10 cellular contexts compared by ENCODE assay signal in the genomic region with DNA sequence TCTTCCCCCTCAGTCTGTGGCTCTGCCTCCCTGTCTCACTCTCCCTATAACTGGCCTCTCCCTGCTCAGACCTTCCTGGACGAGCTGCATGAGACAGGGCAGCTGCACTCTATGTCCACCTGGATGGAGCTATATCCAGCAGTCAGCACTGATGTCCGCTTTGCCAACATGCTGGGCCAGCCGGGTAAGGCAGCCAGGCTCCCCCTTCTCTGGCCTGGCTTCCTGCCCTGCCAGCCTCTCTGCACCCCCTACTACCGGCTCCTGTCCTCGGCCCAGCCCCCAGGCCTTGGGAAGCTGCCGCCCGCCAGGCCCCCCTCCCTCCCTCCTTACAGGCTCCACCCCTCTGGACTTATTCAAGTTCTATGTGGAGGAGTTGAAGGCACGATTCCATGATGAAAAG. TPM values are rescaled to one million over a fixed set of nuclear protein-coding genes. Genes with fewer than 3 reads are reported as not detected.
DNase-seq lines count a peak whose midpoint lies in the region; ATAC-seq and TF ChIP-seq lines count a peak whose summit lies in the region.
"Had no signal": no experiment of that assay in that cellular context is flagged by ENCODE, and none has a peak within 500 bp of the region (broad histone marks: within the 10 kb centered on the region; RNA-seq: fewer than 3 reads in every experiment).

No MANE protein-coding gene starts in this region.

- H3K4me1 Mint-ChIP-seq in activated naive CD8-positive, alpha-beta T cell treated with anti-CD3 and anti-CD28 coated beads, Interleukin-2, amount 10 ng/mL, durations not matched to agents 7 days and 5 days, result peaks cover 19% of the 10 kb centered on the region
- peaks cover 13% of the 10 kb centered on the region for H3K4me1 Mint-ChIP-seq in activated naive CD8-positive, alpha-beta T cell treated with anti-CD3 and anti-CD28 coated beads, Interleukin-2, amount 50 U/mL, for 24 hours
- peaks cover 21% of the 10 kb centered on the region for H3K4me1 Mint-ChIP-seq in central memory CD8-positive, alpha-beta T cell

- H3K27ac Mint-ChIP-seq in activated naive CD8-positive, alpha-beta T cell treated with anti-CD3 and anti-CD28 coated beads, Interleukin-2, amount 10 ng/mL, durations not matched to agents 7 days and 5 days, result peak overlapping the region; percentile 42
- H3K27ac Mint-ChIP-seq in activated naive CD8-positive, alpha-beta T cell treated with anti-CD3 and anti-CD28 coated beads, Interleukin-2, amount 50 U/mL, for 24 hours, result no peak overlapping the region
- peak overlapping the region; percentile 1 for H3K27ac Mint-ChIP-seq in central memory CD8-positive, alpha-beta T cell (ENCODE audit: low read depth)

- intact Hi-C loops in left colon (cut with DNase I, micrococcal nuclease), result no loop called here

- H3K4me3 Mint-ChIP-seq in activated naive CD8-positive, alpha-beta T cell treated with anti-CD3 and anti-CD28 coated beads, Interleukin-2, amount 10 ng/mL, durations not matched to agents 7 days and 5 days, result no peak overlapping the region
- H3K4me3 Mint-ChIP-seq in activated naive CD8-positive, alpha-beta T cell treated with anti-CD3 and anti-CD28 coated beads, Interleukin-2, amount 50 U/mL, for 24 hours, result no peak overlapping the region
- H3K4me3 Mint-ChIP-seq in central memory CD8-positive, alpha-beta T cell, result no peak overlapping the region
- H3K4me3 Mint-ChIP-seq: CD4-positive, alpha-beta memory T cell had no signal

- no peaks in the 10 kb centered on the region for H3K9me3 Mint-ChIP-seq in activated naive CD8-positive, alpha-beta T cell treated with anti-CD3 and anti-CD28 coated beads, Interleukin-2, amount 10 ng/mL, durations not matched to agents 7 days and 5 days
- H3K9me3 Mint-ChIP-seq in activated naive CD8-positive, alpha-beta T cell treated with anti-CD3 and anti-CD28 coated beads, Interleukin-2, amount 50 U/mL, for 24 hours, result no peaks in the 10 kb centered on the region
- no peaks in the 10 kb centered on the region for H3K9me3 Mint-ChIP-seq in central memory CD8-positive, alpha-beta T cell

- no peaks in the 10 kb centered on the region for H3K27me3 Mint-ChIP-seq in activated naive CD8-positive, alpha-beta T cell treated with anti-CD3 and anti-CD28 coated beads, Interleukin-2, amount 10 ng/mL, durations not matched to agents 7 days and 5 days
- H3K27me3 Mint-ChIP-seq in activated naive CD8-positive, alpha-beta T cell treated with anti-CD3 and anti-CD28 coated beads, Interleukin-2, amount 50 U/mL, for 24 hours, result no peaks in the 10 kb centered on the region
- H3K27me3 Mint-ChIP-seq in central memory CD8-positive, alpha-beta T cell, result no peaks in the 10 kb centered on the region
- H3K27me3 Mint-ChIP-seq: CD4-positive, alpha-beta memory T cell had no signal

- TF ChIP-seq CTCF in foreskin fibroblast (IDR thresholded peaks at IDR 0.05; ENCODE audit: low read depth, low read length), result no peak

- no peak overlapping the region for H3K4me3 ChIP-seq in foreskin fibroblast (ENCODE audit: low read depth in 1 of 2, low read length in 2 of 2)
- H3K4me3 ChIP-seq: ascending aorta had no signal

- no peak for DNase-seq in activated naive CD8-positive, alpha-beta T cell treated with anti-CD3 and anti-CD28 coated beads, Interleukin-2, amount 10 ng/mL, durations not matched to agents 7 days and 5 days
- DNase-seq in activated naive CD8-positive, alpha-beta T cell treated with anti-CD3 and anti-CD28 coated beads, Interleukin-2, amount 50 U/mL, for 24 hours, result no peak
- DNase-seq in central memory CD8-positive, alpha-beta T cell (ENCODE audit: low spot score in 2 of 2), result no peak
- peak; percentile 73 for DNase-seq in left kidney (ENCODE audit: low read depth, low spot score)
- DNase-seq in foreskin fibroblast, result no peak
- DNase-seq in left colon, result no peak

- peaks cover 7% of the 10 kb centered on the region for H3K36me3 Mint-ChIP-seq in activated naive CD8-positive, alpha-beta T cell treated with anti-CD3 and anti-CD28 coated beads, Interleukin-2, amount 10 ng/mL, durations not matched to agents 7 days and 5 days
- H3K36me3 Mint-ChIP-seq in activated naive CD8-positive, alpha-beta T cell treated with anti-CD3 and anti-CD28 coated beads, Interleukin-2, amount 50 U/mL, for 24 hours (ENCODE audit: low read depth), result no peaks in the 10 kb centered on the region
- peaks cover 6% of the 10 kb centered on the region for H3K36me3 Mint-ChIP-seq in central memory CD8-positive, alpha-beta T cell (ENCODE audit: insufficient read depth)

- ATAC-seq in activated naive CD8-positive, alpha-beta T cell treated with anti-CD3 and anti-CD28 coated beads, Interleukin-2, amount 10 ng/mL, durations not matched to agents 7 days and 5 days (ENCODE audit: low read depth), result no peak
- ATAC-seq in activated naive CD8-positive, alpha-beta T cell treated with anti-CD3 and anti-CD28 coated beads, Interleukin-2, amount 50 U/mL, for 24 hours, result no peak
- no peak for ATAC-seq in central memory CD8-positive, alpha-beta T cell (replicated peaks; ENCODE audit: extremely low read depth, poor library complexity, severe bottlenecking)
- no peak for ATAC-seq in left colon
- no peak for ATAC-seq in GM21360 (IDR thresholded peaks at IDR 0.05; ENCODE audit: unreplicated experiment)
- ATAC-seq in HG03135 (IDR thresholded peaks at IDR 0.05; ENCODE audit: unreplicated experiment), result no peak

- POLR2A ChIA-PET in activated naive CD8-positive, alpha-beta T cell treated with anti-CD3 and anti-CD28 coated beads, Interleukin-2, amount 10 ng/mL, durations not matched to agents 7 days and 5 days (lab: Charles Lee), result interaction anchor here (0.8 to 1.9 kb wide), 4 partner anchors 12 to 25 kb away, joined by 3 to 6 read pairs (median 4); partner anchors contain the start of gene PRPF40B

RNA-seq across cellular contexts. Expression of gene PRPF40B, which starts 14.0 kb away (rescaled TPM):
- total RNA-seq in activated naive CD8-positive, alpha-beta T cell treated with anti-CD3 and anti-CD28 coated beads, Interleukin-2, amount 10 ng/mL, durations not matched to agents 7 days and 5 days, result 10 to 100 TPM; 16.5 to 18.0 TPM
- 10 to 100 TPM; 12.6 to 13.6 TPM for total RNA-seq in left colon

RNA-seq across cellular contexts. Expression of gene FAM186B, which starts 32.0 kb away (rescaled TPM):
- total RNA-seq in activated naive CD8-positive, alpha-beta T cell treated with anti-CD3 and anti-CD28 coated beads, Interleukin-2, amount 10 ng/mL, durations not matched to agents 7 days and 5 days, result under 1 TPM; 0.11 to 0.20 TPM
- total RNA-seq in left colon, result under 1 TPM; 0.25 to 0.31 TPM
- total RNA-seq: ascending aorta had no signal
